In the genomic region with DNA sequence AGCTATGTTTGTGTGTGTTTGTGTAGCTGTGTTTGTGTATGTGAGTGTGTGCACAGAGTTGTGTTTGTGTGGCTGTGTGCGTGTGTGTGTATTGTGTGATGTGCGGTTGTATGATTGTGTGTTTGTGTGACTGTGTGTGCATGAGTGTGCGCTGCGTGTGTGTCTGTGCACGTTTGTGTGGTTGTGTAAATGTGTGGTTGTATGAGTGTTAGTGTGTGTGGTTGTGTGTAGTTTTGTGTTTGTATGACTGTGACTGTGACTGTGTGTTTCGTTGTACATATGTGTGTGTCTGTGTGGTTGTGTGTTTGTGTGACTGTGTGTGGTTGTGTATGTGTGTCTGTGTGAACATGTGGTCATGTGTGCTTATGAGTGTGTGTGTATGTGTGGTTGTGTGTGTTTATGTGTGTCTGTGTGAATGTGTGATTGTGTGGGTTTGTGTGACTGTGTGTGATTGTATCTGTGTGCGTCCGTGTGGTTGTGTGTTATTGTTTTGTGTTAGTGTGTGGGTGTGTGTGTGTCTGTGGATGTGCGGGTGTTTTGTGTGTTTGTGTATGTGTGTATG, we compare ENCODE assay signal across 19 cellular contexts.
"Had no signal": no experiment of that assay in that cellular context is flagged by ENCODE, and none has a peak within 500 bp of the region (broad histone marks: within the 10 kb centered on the region; RNA-seq: fewer than 3 reads in every experiment).

No MANE protein-coding gene starts in this region.

- H3K4me2 ChIP-seq: hepatocyte had no signal

- H3K27ac ChIP-seq: cardiac muscle cell, foreskin keratinocyte, hepatocyte, prostate gland, right atrium auricular region, tibial nerve had no signal

- H3K4me3 Mint-ChIP-seq: effector memory CD8-positive, alpha-beta T cell; nephron progenitor cell; stimulated activated naive CD8-positive, alpha-beta T cell treated with anti-CD3 and anti-CD28 coated beads, Interleukin-15, Interleukin-2, amounts not matched to agents 100 ng/mL and 50 ng/mL, for 24 hours; T-helper 17 cell had no signal

- H3K4me1 Mint-ChIP-seq: T-helper 17 cell had no signal

- H3K4me3 ChIP-seq: cardiac muscle cell, hepatocyte, lung, prostate gland, right atrium auricular region, tibial nerve had no signal

- H3K4me1 ChIP-seq: foreskin keratinocyte, prostate gland, tibial nerve had no signal

- H3K9me3 ChIP-seq: prostate gland, right atrium auricular region, tibial nerve had no signal

- FAIRE-seq: small intestine had no signal

- H3K36me3 ChIP-seq: cardiac muscle cell, prostate gland, right atrium auricular region, tibial nerve had no signal

- H2AFZ ChIP-seq: hepatocyte had no signal

- H3K27me3 ChIP-seq: cardiac muscle cell, foreskin keratinocyte, hepatocyte, right atrium auricular region, tibial nerve had no signal

- H3K79me2 ChIP-seq: hepatocyte had no signal

- DNase-seq: activated CD4-positive, alpha-beta T cell treated with anti-CD3 and anti-CD28 coated beads for 1 hour; activated CD8-positive, alpha-beta memory T cell treated with anti-CD3 and anti-CD28 coated beads, Interleukin-2, amount 50 U/mL, for 48 hours; activated effector memory CD4-positive, alpha-beta T cell treated with anti-CD3 and anti-CD28 coated beads, Interleukin-2, amount 50 U/mL, for 16 hours; activated naive CD4-positive, alpha-beta T cell treated with anti-CD3 and anti-CD28 coated beads, Interleukin-2, amount 50 U/mL, for 16 hours; activated T-cell treated with anti-CD3 and anti-CD28 coated beads, Interleukin-2, amount 50 U/mL, for 48 hours; effector memory CD8-positive, alpha-beta T cell; stimulated activated CD4-positive, alpha-beta T cell treated with anti-CD3 and anti-CD28 coated beads, Interleukin-15, amount 100 ng/mL, for 24 hours; stimulated activated CD4-positive, alpha-beta T cell treated with anti-CD3 and anti-CD28 coated beads, Interleukin-2, amount 100 ng/mL, for 48 hours; T-helper 17 cell had no signal

- H3K27me3 Mint-ChIP-seq: effector memory CD8-positive, alpha-beta T cell; stimulated activated naive CD8-positive, alpha-beta T cell treated with anti-CD3 and anti-CD28 coated beads, Interleukin-15, Interleukin-2, amounts not matched to agents 100 ng/mL and 50 ng/mL, for 24 hours; T-helper 17 cell had no signal

- H3K27ac Mint-ChIP-seq: effector memory CD8-positive, alpha-beta T cell; nephron progenitor cell; stimulated activated naive CD8-positive, alpha-beta T cell treated with anti-CD3 and anti-CD28 coated beads, Interleukin-15, Interleukin-2, amounts not matched to agents 100 ng/mL and 50 ng/mL, for 24 hours; T-helper 17 cell had no signal
